30 cellular contexts compared by ENCODE assay signal in the genomic region with DNA sequence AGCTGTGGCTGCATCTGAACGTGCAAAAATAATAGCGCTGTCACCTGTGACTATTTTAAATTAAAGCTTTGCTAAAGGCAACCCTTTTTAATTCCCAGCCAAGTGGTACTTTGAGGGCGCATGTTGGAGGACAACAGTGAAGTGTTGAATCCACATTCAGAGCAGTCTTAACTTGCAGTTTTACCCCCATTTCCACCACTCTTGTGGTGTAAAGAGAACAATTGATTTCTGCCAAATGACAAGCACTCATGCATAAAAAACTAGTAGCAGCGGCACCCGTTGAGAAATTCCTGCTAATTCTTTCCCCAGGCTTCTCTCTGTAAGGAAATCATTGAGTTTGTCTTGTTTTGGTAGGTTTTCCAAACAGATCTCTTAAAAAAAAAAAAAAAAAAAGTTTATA. TPM values are rescaled to one million over a fixed set of nuclear protein-coding genes. Genes with fewer than 3 reads are reported as not detected.
"Had no signal": no experiment of that assay in that cellular context is flagged by ENCODE, and none has a peak within 500 bp of the region (broad histone marks: within the 10 kb centered on the region; RNA-seq: fewer than 3 reads in every experiment).

No MANE protein-coding gene starts in this region.

- H3K36me3 Mint-ChIP-seq: activated naive CD8-positive, alpha-beta T cell treated with anti-CD3 and anti-CD28 coated beads for 36 hours; stimulated activated naive B cell treated with anti-CD40 and anti-IgM and Interleukin-4, amounts not matched to agents 10 μg/mL and 1 μg/mL and 100 μg/mL, for 72 hours had no signal

- H3K4me1 Mint-ChIP-seq: activated naive CD8-positive, alpha-beta T cell treated with anti-CD3 and anti-CD28 coated beads for 36 hours; stimulated activated naive B cell treated with anti-CD40 and anti-IgM and Interleukin-4, amounts not matched to agents 10 μg/mL and 1 μg/mL and 100 μg/mL, for 72 hours had no signal

- H3K27me3 Mint-ChIP-seq: stimulated activated naive B cell treated with anti-CD40 and anti-IgM and Interleukin-4, amounts not matched to agents 10 μg/mL and 1 μg/mL and 100 μg/mL, for 72 hours had no signal

- H3K36me3 ChIP-seq: sigmoid colon, transverse colon, uterus had no signal

- FAIRE-seq: astrocyte, frontal cortex had no signal

- ATAC-seq: esophagus mucosa; left cardiac atrium; stimulated activated naive B cell treated with anti-CD40 and anti-IgM and Interleukin-4, amounts not matched to agents 10 μg/mL and 1 μg/mL and 100 μg/mL, for 72 hours had no signal

- H3K4me3 ChIP-seq: sigmoid colon, transverse colon, uterus had no signal

- H3K9me3 ChIP-seq: sigmoid colon, transverse colon, uterus had no signal

- DNase-seq: activated CD4-positive, alpha-beta T cell treated with anti-CD3 and anti-CD28 coated beads for 4 hours; activated CD4-positive, alpha-beta T cell treated with anti-CD3 and anti-CD28 coated beads, Interleukin-2, amount 50 U/mL, for 48 hours; activated CD4-positive, CD25-positive, alpha-beta regulatory T cell; activated CD8-positive, alpha-beta memory T cell treated with anti-CD3 and anti-CD28 coated beads, Interleukin-2, amount 50 U/mL, for 48 hours; activated naive CD4-positive, alpha-beta T cell treated with Interleukin-2 at 50 U/mL for 16 hours; activated naive CD8-positive, alpha-beta T cell treated with anti-CD3 and anti-CD28 coated beads for 36 hours; activated T-cell treated with anti-CD3 and anti-CD28 coated beads, Interleukin-2, amount 50 U/mL, for 48 hours; central memory CD4-positive, alpha-beta T cell; dermis blood vessel endothelial cell; effector CD8-positive, alpha-beta T cell; glutamatergic neuron; hippocampal formation; islet precursor cell; left cardiac atrium; nephron progenitor cell; occipital lobe; sigmoid colon; stimulated activated CD4-positive, alpha-beta T cell treated with anti-CD3 and anti-CD28 coated beads, Interleukin-2, amount 100 ng/mL, for 48 hours; stimulated activated CD8-positive, alpha-beta memory T cell treated with anti-CD3 and anti-CD28 coated beads, Interleukin-4, amount 100 ng/mL, for 48 hours; stimulated activated naive B cell treated with anti-CD40 and anti-IgM and Interleukin-4, amounts not matched to agents 10 μg/mL and 1 μg/mL and 100 μg/mL, for 72 hours; transverse colon; uterus had no signal

- H3K4me1 ChIP-seq: sigmoid colon, transverse colon, uterus had no signal

- H3K27ac Mint-ChIP-seq: activated naive CD8-positive, alpha-beta T cell treated with anti-CD3 and anti-CD28 coated beads for 36 hours; nephron progenitor cell; stimulated activated naive B cell treated with anti-CD40 and anti-IgM and Interleukin-4, amounts not matched to agents 10 μg/mL and 1 μg/mL and 100 μg/mL, for 72 hours had no signal

- H3K4me3 Mint-ChIP-seq: activated naive CD8-positive, alpha-beta T cell treated with anti-CD3 and anti-CD28 coated beads for 36 hours; nephron progenitor cell; stimulated activated naive B cell treated with anti-CD40 and anti-IgM and Interleukin-4, amounts not matched to agents 10 μg/mL and 1 μg/mL and 100 μg/mL, for 72 hours had no signal

- H3K27ac ChIP-seq: sigmoid colon, transverse colon, uterus had no signal

- H3K9me3 Mint-ChIP-seq: activated naive CD8-positive, alpha-beta T cell treated with anti-CD3 and anti-CD28 coated beads for 36 hours; nephron progenitor cell; stimulated activated naive B cell treated with anti-CD40 and anti-IgM and Interleukin-4, amounts not matched to agents 10 μg/mL and 1 μg/mL and 100 μg/mL, for 72 hours had no signal

- H3K27me3 ChIP-seq: sigmoid colon, transverse colon, uterus had no signal

RNA-seq across cellular contexts. Expression of gene DAOA, which starts 36.3 kb away (rescaled TPM):
- total RNA-seq: activated CD8-positive, alpha-beta memory T cell treated with anti-CD3 and anti-CD28 coated beads for 36 hours; activated naive CD8-positive, alpha-beta T cell treated with anti-CD3 and anti-CD28 coated beads for 36 hours; astrocyte; dermis blood vessel endothelial cell; esophagus mucosa; frontal cortex; left cardiac atrium; liver; mononuclear cell; myocyte; occipital lobe; sigmoid colon; temporal lobe; transverse colon; uterus had no signal
- polyA plus RNA-seq: liver, sigmoid colon had no signal
